ENCODE assay signal across 8 cellular contexts in genomic region chr2:143513081-143513480, GRCh38.
DNase-seq lines count a peak whose midpoint lies in the region; ATAC-seq and TF ChIP-seq lines count a peak whose summit lies in the region.

No MANE protein-coding gene starts in this region.

- H3K36me3 ChIP-seq in neural progenitor cell, result no peaks in the 10 kb centered on the region

- no peak overlapping the region for H2AFZ ChIP-seq in neural progenitor cell (replicated peaks)

- H3K27me3 ChIP-seq in neural progenitor cell, result no peaks in the 10 kb centered on the region

- in situ Hi-C loops in SK-MEL-5 (cut with HindIII; ENCODE audit: low pct_unique_long_range_greater_than_20kb, low sequenced_read_pairs), result no loop called here

- no peaks in the 10 kb centered on the region for H3K79me2 ChIP-seq in neural progenitor cell (ENCODE audit: low read depth)

- peak; percentile 72 for DNase-seq in Ammon's horn (ENCODE audit: low spot score)
- DNase-seq in SK-MEL-5 (ENCODE audit: low read depth, low spot score), result peak; percentile 71
- DNase-seq in fibroblast of peridontal ligament (ENCODE audit: extremely low read depth), result peak; percentile 91
- DNase-seq in neural progenitor cell (ENCODE audit: low spot score), result peak; percentile 67
- DNase-seq in NCI-H2171 treated with DMSO at 0.1 percent for 48 hours (lab: John Stamatoyannopoulos, UW), result no peak

- H3K36me3 Mint-ChIP-seq in neural progenitor cell, result no peaks in the 10 kb centered on the region

- no peaks in the 10 kb centered on the region for H3F3A ChIP-seq in neural progenitor cell (ENCODE audit: low read depth)

- no peaks in the 10 kb centered on the region for H4K20me1 ChIP-seq in neural progenitor cell (ENCODE audit: low read depth)

- peak; percentile 84 for TF ChIP-seq CTCF in neural progenitor cell (IDR thresholded peaks at IDR 0.05)

- no peak overlapping the region for H3K4me3 ChIP-seq in neural progenitor cell

- H3K4me2 ChIP-seq in neural progenitor cell, result no peak overlapping the region

- no peak overlapping the region for H3K27ac Mint-ChIP-seq in neural progenitor cell

- peaks cover 2% of the 10 kb centered on the region for H3K9me3 Mint-ChIP-seq in neural progenitor cell

- H3K4me3 Mint-ChIP-seq in neural progenitor cell, result no peak overlapping the region

- peak; percentile 86 for ATAC-seq in GM18502 (IDR thresholded peaks at IDR 0.05; ENCODE audit: poor library complexity, unreplicated experiment)
- peak; percentile 73 for ATAC-seq in HG03175 (IDR thresholded peaks at IDR 0.05; ENCODE audit: unreplicated experiment)
- no peak for ATAC-seq in GM21367 (IDR thresholded peaks at IDR 0.05; ENCODE audit: unreplicated experiment)

- no peaks in the 10 kb centered on the region for H3K27me3 Mint-ChIP-seq in neural progenitor cell (ENCODE audit: insufficient read depth, low read depth)

- no peaks in the 10 kb centered on the region for H3K4me1 ChIP-seq in neural progenitor cell

- no peaks in the 10 kb centered on the region for H3K9me3 ChIP-seq in neural progenitor cell (ENCODE audit: low read depth)

- H3K4me1 Mint-ChIP-seq in neural progenitor cell, result no peaks in the 10 kb centered on the region

- H3K27ac ChIP-seq in neural progenitor cell, result no peak overlapping the region

- no peak overlapping the region for H3K9ac ChIP-seq in neural progenitor cell
